Comparison of ENCODE assay signal across 8 cellular contexts in the genomic region with DNA sequence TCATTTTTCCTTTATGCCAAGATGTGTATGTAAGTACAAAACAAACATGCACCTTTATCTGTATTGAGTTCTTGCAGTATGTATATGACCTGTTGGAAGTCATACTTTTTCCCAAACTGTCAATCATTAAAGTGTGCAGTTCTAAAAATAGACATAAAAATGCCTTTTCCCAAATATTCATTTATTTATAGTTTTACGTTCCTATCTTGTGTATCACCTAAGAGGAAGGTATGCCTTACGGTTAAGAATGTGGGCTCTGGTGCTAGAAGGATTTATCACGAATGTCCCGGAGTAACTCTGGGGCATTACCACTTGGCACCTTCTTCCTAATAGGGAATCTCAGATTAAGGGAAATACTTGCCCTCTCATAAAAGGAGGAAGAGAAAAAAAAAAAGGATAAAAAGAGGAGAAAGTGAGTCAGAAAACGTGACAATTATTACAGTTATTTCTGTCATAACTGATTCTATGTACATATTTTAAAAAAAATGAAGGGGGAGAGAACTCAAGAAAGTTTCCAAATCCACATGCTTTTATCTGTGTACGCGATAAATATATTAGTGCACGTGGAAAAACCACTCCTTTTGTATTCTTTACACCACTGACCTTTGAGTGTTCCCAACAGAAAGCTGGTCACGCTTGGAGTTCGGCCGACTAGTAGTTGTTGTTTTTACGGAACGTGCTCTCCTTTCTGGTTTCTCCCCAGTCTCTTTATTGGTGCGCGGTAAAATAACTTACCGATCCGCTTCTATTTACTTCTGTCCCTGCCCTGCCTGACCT. TPM values are rescaled to one million over a fixed set of nuclear protein-coding genes. Genes with fewer than 3 reads are reported as not detected.
DNase-seq lines count a peak whose midpoint lies in the region; ATAC-seq, FAIRE-seq and TF ChIP-seq lines count a peak whose summit lies in the region.

No MANE protein-coding gene starts in this region.

- H3K27me3 ChIP-seq in foreskin keratinocyte (no peaks in the 10 kb centered on the region), small intestine (ENCODE audit: control insufficient read depth in 2 of 2, insufficient read depth in 2 of 2, low read length in 2 of 2) (no peaks in the 10 kb centered on the region)

- CTCF ChIA-PET in OCI-LY7 (lab: Charles Lee; ENCODE audit: unreplicated experiment), result no interaction called here

- H3K79me2 ChIP-seq in OCI-LY7 (ENCODE audit: insufficient read depth, low read depth, low read length), result peaks cover 83% of the 10 kb centered on the region

- POLR2A ChIA-PET in OCI-LY7 (lab: Charles Lee), result interaction anchor here (0.6 to 2.3 kb wide), 5 partner anchors 15 to 118 kb away, joined by 3 to 11 read pairs (median 9); a partner anchor contains a TSS

- H3K4me1 ChIP-seq in OCI-LY7 (ENCODE audit: insufficient read depth, low read length, poor library complexity, severe bottlenecking) (peaks cover 37% of the 10 kb centered on the region), foreskin keratinocyte (peaks cover 2% of the 10 kb centered on the region), small intestine (ENCODE audit: control insufficient read depth in 2 of 2, insufficient read depth in 1 of 2, low read depth in 1 of 2, low read length in 1 of 2) (peaks cover 0 to 2% of the 10 kb centered on the region in 2 donors)

- no peaks in the 10 kb centered on the region for H3K9me2 ChIP-seq in OCI-LY7 (ENCODE audit: insufficient read depth, low read length)

- H3K4me3 ChIP-seq in OCI-LY7 (ENCODE audit: low read depth, low read length, poor library complexity, severe bottlenecking) (peak overlapping the region; percentile 95), small intestine (ENCODE audit: low read depth in 1 of 2, low read length in 2 of 2) (peak overlapping the region; percentile 70 to 95)

- no peak for TF ChIP-seq CTCF in OCI-LY7 (conservative IDR thresholded peaks at IDR 0.05; ENCODE audit: low read length)
- TF ChIP-seq CTCF in foreskin keratinocyte (conservative IDR thresholded peaks at IDR 0.05), result no peak

- 0 to 3% (median 2%) methylated on average over 17 of the region's 17 CpGs for WGBS in small intestine, 3 donors

- H2AFZ ChIP-seq in OCI-LY7 (ENCODE audit: low read length), result peak overlapping the region; percentile 68; the same call in 1 of the 2 replicates

- peak; percentile 23 for DNase-seq in DMS79 treated with DMSO at 0.1 percent for 48 hours (lab: John Stamatoyannopoulos, UW)
- DNase-seq in DMS79 (lab: John Stamatoyannopoulos, UW), result no peak
- DNase-seq in OCI-LY7 (ENCODE audit: low spot score), result peak; percentile 5
- peak; percentile 7 to 42 for DNase-seq in foreskin keratinocyte
- DNase-seq in small intestine, result peak; percentile 74
- no peak for DNase-seq in iPS-NIHi7 (ENCODE audit: extremely low spot score)
- no peak for DNase-seq in NCI-H226
- DNase-seq in NCI-H510A treated with DMSO at 0.1 percent for 48 hours (lab: John Stamatoyannopoulos, UW), result no peak

- H4K20me1 ChIP-seq in OCI-LY7 (ENCODE audit: insufficient read depth, low read length), result peaks cover 3% of the 10 kb centered on the region; the same call in 1 of the 2 replicates

- no peak for FAIRE-seq in small intestine (lab: Jason Lieb, UNC)

- no peak for ATAC-seq in foreskin keratinocyte

- no peaks in the 10 kb centered on the region for H3K9me3 ChIP-seq in OCI-LY7 (ENCODE audit: low read length)
- H3K9me3 ChIP-seq in small intestine (ENCODE audit: control insufficient read depth, low read depth), result no peaks in the 10 kb centered on the region

- TSS peak; percentile 78 for BruUV-seq in OCI-LY7 (replicated peaks; lab: Mats Ljungman, UMichigan)

- intact Hi-C loops in OCI-LY7 (cut with micrococcal nuclease; ENCODE audit: unreplicated experiment), result no loop called here

- H3K4me2 ChIP-seq in OCI-LY7 (ENCODE audit: low read length), result peak overlapping the region; percentile 85

- peak overlapping the region; percentile 80 for H3K27ac ChIP-seq in OCI-LY7 (ENCODE audit: low read depth, low read length, poor library complexity, severe bottlenecking)
- peak overlapping the region; percentile 78 for H3K27ac ChIP-seq in foreskin keratinocyte
- H3K27ac ChIP-seq in small intestine (ENCODE audit: low read depth in 1 of 2, low read length in 1 of 2), result peak overlapping the region; percentile 87 to 91

- H3K36me3 ChIP-seq in OCI-LY7 (ENCODE audit: insufficient read depth, low read length) (peaks cover 45% of the 10 kb centered on the region), small intestine (ENCODE audit: control insufficient read depth in 2 of 2, insufficient read depth in 2 of 2, low read length in 2 of 2) (peaks cover 0 to 2% of the 10 kb centered on the region in 2 donors)

RNA-seq across cellular contexts. Expression of a gene that starts 0.7 kb away (rescaled TPM):
- 30.8 and 35.4 TPM in 2 replicates for total RNA-seq in OCI-LY7 (2014; rRNA removed; shearing (Covaris generic))
- total RNA-seq in OCI-LY7 (2022) (26.4 and 31.6 TPM in 2 replicates), foreskin keratinocyte (7.3 and 8.5 TPM in 2 replicates)
- polyA plus RNA-seq in foreskin keratinocyte (6.9 and 7.7 TPM in 2 replicates), small intestine (10 to 100 TPM; 16.3 to 43.6 (median 34.6) TPM)

RNA-seq across cellular contexts. Expression of a gene that starts 1.1 kb away (rescaled TPM):
- 18.7 and 31.5 TPM in 2 replicates for total RNA-seq in OCI-LY7 (2014; rRNA removed; shearing (Covaris generic))
- 38.3 and 42.7 TPM in 2 replicates for total RNA-seq in OCI-LY7 (2022)
- 23.1 and 25.3 TPM in 2 replicates for total RNA-seq in foreskin keratinocyte
- 14.4 and 18.2 TPM in 2 replicates for polyA plus RNA-seq in foreskin keratinocyte
- polyA plus RNA-seq in small intestine, result 10 to 100 TPM; 14.3 to 20.3 (median 16.8) TPM

Comparison
In these comparisons a context has a peak if more than half of its experiments do, and no peak if none do; other contexts are left out.
1. DNase-seq: peak in DMS79 treated with DMSO at 0.1 percent for 48 hours (single experiment), OCI-LY7 (single experiment), foreskin keratinocyte (2 of 2) and small intestine (single experiment); none in DMS79 (single experiment), iPS-NIHi7 (single experiment), NCI-H226 (single experiment) and NCI-H510A treated with DMSO at 0.1 percent for 48 hours (single experiment).
2. Peak in every context shown above with its lines, with median percentiles within 50 percentile points of each other: H3K27ac ChIP-seq.